Comparison of ENCODE assay signal across 1 cellular context in the genomic region with DNA sequence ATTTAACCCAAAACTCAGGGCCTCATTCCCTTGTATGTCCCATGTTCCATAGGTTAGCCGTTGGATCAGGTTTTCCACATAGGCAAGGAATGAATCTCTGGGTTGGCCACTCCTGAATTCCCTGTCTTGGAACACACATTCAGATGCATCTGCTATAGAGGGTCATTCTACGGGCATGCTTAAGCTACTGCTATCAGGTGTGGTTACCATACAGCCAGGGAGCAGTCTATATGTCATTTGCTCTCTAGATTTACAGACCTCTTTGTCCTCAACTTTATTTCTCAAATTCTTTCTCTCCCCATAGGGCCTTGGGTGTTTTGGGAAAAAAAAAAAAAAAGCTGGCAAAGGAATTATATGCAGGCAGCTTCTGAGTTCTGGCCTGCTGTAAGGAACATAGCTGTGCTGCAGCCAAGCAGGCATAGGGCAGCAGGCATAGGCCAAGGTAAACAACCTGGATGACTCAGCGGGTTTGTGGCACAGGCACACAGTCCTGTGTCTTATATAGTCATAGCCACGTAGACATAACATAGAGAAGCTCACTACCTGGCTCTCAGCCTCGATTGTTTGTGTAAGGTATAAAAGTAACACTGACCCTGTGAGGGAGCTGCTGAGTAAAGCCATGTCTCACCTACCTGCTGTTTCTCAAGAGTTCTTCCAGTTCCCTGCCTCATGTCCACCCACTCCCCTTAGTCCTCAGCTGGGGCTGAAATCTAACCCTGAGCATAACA.
TF ChIP-seq lines count a peak whose summit lies in the region.

No MANE protein-coding gene starts in this region.

TF ChIP-seq in K562, 482 proteins besides CTCF, POLR2A, EP300 and RAD21 (continued from another document):
- no peak for TF ChIP-seq ILF3 (IDR thresholded peaks at IDR 0.05; ENCODE audit: borderline replicate concordance)
- TF ChIP-seq TEAD4 (IDR thresholded peaks at IDR 0.05; ENCODE audit: low read length) = no peak
- TF ChIP-seq TEAD4 (CRISPR knock-in tag; IDR thresholded peaks at IDR 0.05; ENCODE audit: borderline replicate concordance) = no peak
- TF ChIP-seq POLR2B (IDR thresholded peaks at IDR 0.05; ENCODE audit: low read depth, partially characterized antibody) = no peak
- TF ChIP-seq MAFF (IDR thresholded peaks at IDR 0.05; ENCODE audit: low read length) = peak; percentile 12; the same call in 1 of the 2 replicates
- TF ChIP-seq HNRNPLL (IDR thresholded peaks at IDR 0.05; ENCODE audit: low read depth, low read length, poor library complexity, severe bottlenecking) = no peak
- TF ChIP-seq NFE2 (IDR thresholded peaks at IDR 0.05; ENCODE audit: low read depth) = peak; percentile 49
- TF ChIP-seq, protein P1, sequence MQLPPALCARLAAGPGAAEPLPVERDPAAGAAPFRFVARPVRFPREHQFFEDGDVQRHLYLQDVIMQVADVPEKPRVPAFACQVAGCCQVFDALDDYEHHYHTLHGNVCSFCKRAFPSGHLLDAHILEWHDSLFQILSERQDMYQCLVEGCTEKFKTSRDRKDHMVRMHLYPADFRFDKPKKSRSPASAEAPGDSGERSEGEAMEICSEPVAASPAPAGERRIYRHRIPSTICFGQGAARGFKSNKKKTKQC (CRISPR knock-in tag; IDR thresholded peaks at IDR 0.05) = no peak
- TF ChIP-seq STAG1 (CRISPR knock-in tag; IDR thresholded peaks at IDR 0.05; ENCODE audit: borderline replicate concordance) = no peak
- TF ChIP-seq, protein P2, sequence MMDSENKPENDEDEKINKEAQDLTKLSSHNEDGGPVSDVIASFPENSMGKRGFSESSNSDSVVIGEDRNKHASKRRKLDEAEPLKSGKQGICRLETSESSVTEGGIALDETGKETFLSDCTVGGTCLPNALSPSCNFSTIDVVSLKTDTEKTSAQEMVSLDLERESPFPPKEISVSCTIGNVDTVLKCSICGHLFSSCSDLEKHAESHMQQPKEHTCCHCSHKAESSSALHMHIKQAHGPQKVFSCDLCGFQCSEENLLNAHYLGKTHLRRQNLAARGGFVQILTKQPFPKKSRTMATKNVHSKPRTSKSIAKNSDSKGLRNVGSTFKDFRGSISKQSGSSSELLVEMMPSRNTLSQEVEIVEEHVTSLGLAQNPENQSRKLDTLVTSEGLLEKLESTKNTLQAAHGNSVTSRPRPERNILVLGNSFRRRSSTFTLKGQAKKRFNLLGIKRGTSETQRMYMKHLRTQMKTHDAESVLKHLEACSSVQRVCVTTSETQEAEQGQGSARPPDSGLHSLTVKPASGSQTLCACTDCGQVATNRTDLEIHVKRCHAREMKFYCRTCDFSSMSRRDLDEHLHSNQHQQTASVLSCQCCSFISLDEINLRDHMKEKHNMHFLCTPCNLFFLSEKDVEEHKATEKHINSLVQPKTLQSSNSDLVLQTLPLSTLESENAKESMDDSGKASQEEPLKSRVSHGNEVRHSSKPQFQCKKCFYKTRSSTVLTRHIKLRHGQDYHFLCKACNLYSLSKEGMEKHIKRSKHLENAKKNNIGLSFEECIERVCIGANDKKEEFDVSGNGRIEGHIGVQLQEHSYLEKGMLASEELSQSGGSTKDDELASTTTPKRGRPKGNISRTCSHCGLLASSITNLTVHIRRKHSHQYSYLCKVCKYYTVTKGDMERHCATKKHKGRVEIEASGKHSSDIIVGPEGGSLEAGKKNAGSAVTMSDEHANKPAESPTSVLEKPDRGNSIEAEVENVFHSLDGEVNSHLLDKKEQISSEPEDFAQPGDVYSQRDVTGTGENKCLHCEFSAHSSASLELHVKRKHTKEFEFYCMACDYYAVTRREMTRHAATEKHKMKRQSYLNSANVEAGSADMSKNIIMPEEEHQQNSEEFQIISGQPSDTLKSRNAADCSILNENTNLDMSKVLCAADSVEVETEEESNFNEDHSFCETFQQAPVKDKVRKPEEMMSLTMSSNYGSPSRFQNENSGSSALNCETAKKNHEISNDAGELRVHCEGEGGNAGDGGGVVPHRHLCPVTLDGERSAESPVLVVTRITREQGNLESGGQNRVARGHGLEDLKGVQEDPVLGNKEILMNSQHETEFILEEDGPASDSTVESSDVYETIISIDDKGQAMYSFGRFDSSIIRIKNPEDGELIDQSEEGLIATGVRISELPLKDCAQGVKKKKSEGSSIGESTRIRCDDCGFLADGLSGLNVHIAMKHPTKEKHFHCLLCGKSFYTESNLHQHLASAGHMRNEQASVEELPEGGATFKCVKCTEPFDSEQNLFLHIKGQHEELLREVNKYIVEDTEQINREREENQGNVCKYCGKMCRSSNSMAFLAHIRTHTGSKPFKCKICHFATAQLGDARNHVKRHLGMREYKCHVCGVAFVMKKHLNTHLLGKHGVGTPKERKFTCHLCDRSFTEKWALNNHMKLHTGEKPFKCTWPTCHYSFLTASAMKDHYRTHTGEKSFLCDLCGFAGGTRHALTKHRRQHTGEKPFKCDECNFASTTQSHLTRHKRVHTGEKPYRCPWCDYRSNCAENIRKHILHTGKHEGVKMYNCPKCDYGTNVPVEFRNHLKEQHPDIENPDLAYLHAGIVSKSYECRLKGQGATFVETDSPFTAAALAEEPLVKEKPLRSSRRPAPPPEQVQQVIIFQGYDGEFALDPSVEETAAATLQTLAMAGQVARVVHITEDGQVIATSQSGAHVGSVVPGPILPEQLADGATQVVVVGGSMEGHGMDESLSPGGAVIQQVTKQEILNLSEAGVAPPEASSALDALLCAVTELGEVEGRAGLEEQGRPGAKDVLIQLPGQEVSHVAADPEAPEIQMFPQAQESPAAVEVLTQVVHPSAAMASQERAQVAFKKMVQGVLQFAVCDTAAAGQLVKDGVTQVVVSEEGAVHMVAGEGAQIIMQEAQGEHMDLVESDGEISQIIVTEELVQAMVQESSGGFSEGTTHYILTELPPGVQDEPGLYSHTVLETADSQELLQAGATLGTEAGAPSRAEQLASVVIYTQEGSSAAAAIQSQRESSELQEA (IDR thresholded peaks at IDR 0.05; ENCODE audit: low read depth) = no peak
- TF ChIP-seq ZBTB17 (CRISPR knock-in tag; IDR thresholded peaks at IDR 0.05) = no peak
- TF ChIP-seq FOXA1 (IDR thresholded peaks at IDR 0.05; ENCODE audit: borderline replicate concordance) = no peak
- TF ChIP-seq ZNF316 (IDR thresholded peaks at IDR 0.05) = 0 out of 2 replicates have a peak, but pooled peaks have one; percentile 6
- TF ChIP-seq CHD1 (IDR thresholded peaks at IDR 0.05; ENCODE audit: low read length) = no peak
- TF ChIP-seq U2AF1 (optimal IDR thresholded peaks at IDR 0.05; ENCODE audit: low read depth, low read length) = no peak
- no peak for TF ChIP-seq NFE2L1 (tag; IDR thresholded peaks at IDR 0.05; ENCODE audit: borderline replicate concordance, low read depth)
- no peak for TF ChIP-seq GTF2E2 (tag; IDR thresholded peaks at IDR 0.05)
- no peak for TF ChIP-seq LCOR (CRISPR knock-in tag; IDR thresholded peaks at IDR 0.05)
- TF ChIP-seq NBN (IDR thresholded peaks at IDR 0.05; ENCODE audit: low read depth) = no peak
- TF ChIP-seq ZKSCAN3 (CRISPR knock-in tag; IDR thresholded peaks at IDR 0.05) = no peak
- TF ChIP-seq MAFG (tag; conservative IDR thresholded peaks at IDR 0.05) = 0 out of 2 replicates have a peak, but pooled peaks have one; percentile 18
- TF ChIP-seq ZBTB1 (CRISPR knock-in tag; IDR thresholded peaks at IDR 0.05; ENCODE audit: borderline replicate concordance, low read depth) = no peak
- TF ChIP-seq C11orf30 (IDR thresholded peaks at IDR 0.05; ENCODE audit: low read depth) = 0 out of 2 replicates have a peak, but pooled peaks have one; percentile 8
- TF ChIP-seq, protein P3, sequence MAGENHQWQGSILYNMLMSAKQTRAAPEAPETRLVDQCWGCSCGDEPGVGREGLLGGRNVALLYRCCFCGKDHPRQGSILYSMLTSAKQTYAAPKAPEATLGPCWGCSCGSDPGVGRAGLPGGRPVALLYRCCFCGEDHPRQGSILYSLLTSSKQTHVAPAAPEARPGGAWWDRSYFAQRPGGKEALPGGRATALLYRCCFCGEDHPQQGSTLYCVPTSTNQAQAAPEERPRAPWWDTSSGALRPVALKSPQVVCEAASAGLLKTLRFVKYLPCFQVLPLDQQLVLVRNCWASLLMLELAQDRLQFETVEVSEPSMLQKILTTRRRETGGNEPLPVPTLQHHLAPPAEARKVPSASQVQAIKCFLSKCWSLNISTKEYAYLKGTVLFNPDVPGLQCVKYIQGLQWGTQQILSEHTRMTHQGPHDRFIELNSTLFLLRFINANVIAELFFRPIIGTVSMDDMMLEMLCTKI (IDR thresholded peaks at IDR 0.05; ENCODE audit: partially characterized antibody) = no peak
- no peak for TF ChIP-seq ETV5 (CRISPR knock-in tag; IDR thresholded peaks at IDR 0.05; ENCODE audit: low read depth)
- no peak for TF ChIP-seq PHF20 (IDR thresholded peaks at IDR 0.05; ENCODE audit: partially characterized antibody)
- TF ChIP-seq, protein P4, sequence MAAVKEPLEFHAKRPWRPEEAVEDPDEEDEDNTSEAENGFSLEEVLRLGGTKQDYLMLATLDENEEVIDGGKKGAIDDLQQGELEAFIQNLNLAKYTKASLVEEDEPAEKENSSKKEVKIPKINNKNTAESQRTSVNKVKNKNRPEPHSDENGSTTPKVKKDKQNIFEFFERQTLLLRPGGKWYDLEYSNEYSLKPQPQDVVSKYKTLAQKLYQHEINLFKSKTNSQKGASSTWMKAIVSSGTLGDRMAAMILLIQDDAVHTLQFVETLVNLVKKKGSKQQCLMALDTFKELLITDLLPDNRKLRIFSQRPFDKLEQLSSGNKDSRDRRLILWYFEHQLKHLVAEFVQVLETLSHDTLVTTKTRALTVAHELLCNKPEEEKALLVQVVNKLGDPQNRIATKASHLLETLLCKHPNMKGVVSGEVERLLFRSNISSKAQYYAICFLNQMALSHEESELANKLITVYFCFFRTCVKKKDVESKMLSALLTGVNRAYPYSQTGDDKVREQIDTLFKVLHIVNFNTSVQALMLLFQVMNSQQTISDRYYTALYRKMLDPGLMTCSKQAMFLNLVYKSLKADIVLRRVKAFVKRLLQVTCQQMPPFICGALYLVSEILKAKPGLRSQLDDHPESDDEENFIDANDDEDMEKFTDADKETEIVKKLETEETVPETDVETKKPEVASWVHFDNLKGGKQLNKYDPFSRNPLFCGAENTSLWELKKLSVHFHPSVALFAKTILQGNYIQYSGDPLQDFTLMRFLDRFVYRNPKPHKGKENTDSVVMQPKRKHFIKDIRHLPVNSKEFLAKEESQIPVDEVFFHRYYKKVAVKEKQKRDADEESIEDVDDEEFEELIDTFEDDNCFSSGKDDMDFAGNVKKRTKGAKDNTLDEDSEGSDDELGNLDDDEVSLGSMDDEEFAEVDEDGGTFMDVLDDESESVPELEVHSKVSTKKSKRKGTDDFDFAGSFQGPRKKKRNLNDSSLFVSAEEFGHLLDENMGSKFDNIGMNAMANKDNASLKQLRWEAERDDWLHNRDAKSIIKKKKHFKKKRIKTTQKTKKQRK (IDR thresholded peaks at IDR 0.05; ENCODE audit: borderline replicate concordance, low read depth, low read length) = no peak
